11 cellular contexts compared by ENCODE assay signal in genomic region chr22:45971389-45972028, GRCh38. TPM values are rescaled to one million over a fixed set of nuclear protein-coding genes. Genes with fewer than 3 reads are reported as not detected.
DNase-seq lines count a peak whose midpoint lies in the region; ATAC-seq, FAIRE-seq and TF ChIP-seq lines count a peak whose summit lies in the region.
"Had no signal": no experiment of that assay in that cellular context is flagged by ENCODE, and none has a peak within 500 bp of the region (broad histone marks: within the 10 kb centered on the region; RNA-seq: fewer than 3 reads in every experiment).

No MANE protein-coding gene starts in this region.

- no peak for FAIRE-seq in frontal cortex (lab: Jason Lieb, UNC)

- no peak overlapping the region for H3K27ac Mint-ChIP-seq in HFFc6

- TF ChIP-seq POLR2A in spleen (IDR thresholded peaks at IDR 0.05), result no peak

- peaks cover 29% of the 10 kb centered on the region for H3K4me1 Mint-ChIP-seq in HFFc6 (ENCODE audit: low read depth)

- no peaks in the 10 kb centered on the region for H3K9me3 ChIP-seq in spleen
- H3K9me3 ChIP-seq: body of pancreas had no signal

- H3K36me3 ChIP-seq in spleen, result no peaks in the 10 kb centered on the region

- H3K4me1 ChIP-seq in spleen, result peaks cover 14 to 49% (median 30%) of the 10 kb centered on the region in 6 donors

- H3K9me3 Mint-ChIP-seq in HFFc6, result no peaks in the 10 kb centered on the region

- H3K27me3 Mint-ChIP-seq in HFFc6 (ENCODE audit: insufficient read depth), result peaks cover 27% of the 10 kb centered on the region

- intact Hi-C loops in spleen (cut with DNase I; ENCODE audit: low total_unique reads), result no loop called here

- H3K27ac ChIP-seq in spleen, result no peak overlapping the region
- H3K27ac ChIP-seq: body of pancreas had no signal

- TF ChIP-seq CTCF in HFFc6 (IDR thresholded peaks at IDR 0.05) (peak; percentile 15; the same call in 1 of the 2 replicates), cardiac fibroblast (IDR thresholded peaks at IDR 0.05; ENCODE audit: low read depth, low read length) (no peak), spleen (IDR thresholded peaks at IDR 0.05 in 8 of 11, conservative IDR thresholded peaks at IDR 0.05 in 3 of 11) (no peak)

- H3K4me3 Mint-ChIP-seq in HFFc6, result peak overlapping the region; percentile 74; the same call in 1 of the 2 replicates

- peak overlapping the region; percentile 21 to 36 for H3K4me3 ChIP-seq in cardiac fibroblast (replicated peaks in 1 of 2; ENCODE audit: low read depth in 2 of 2, low read length in 2 of 2)
- peak overlapping the region in 5 of 8 donors; percentile 9 to 38 (median 11) for H3K4me3 ChIP-seq in spleen
- H3K4me3 ChIP-seq: body of pancreas had no signal

- DNase-seq in HFFc6 (no peak), cardiac fibroblast (ENCODE audit: low read depth in 2 of 2) (no peak), left kidney (ENCODE audit: low read depth, low spot score) (peak; percentile 41), spleen (no peak), activated gamma-delta T cell (lab: John Stamatoyannopoulos, UW) (no peak), frontal cortex (ENCODE audit: low spot score in 2 of 2) (no peak)
- no peak for DNase-seq in activated T-cell treated with anti-CD3 and anti-CD28 coated beads, Interleukin-2, amount 50 U/mL, for 48 hours
- DNase-seq: activated T-cell treated with anti-CD3 and anti-CD28 coated beads for 4 hours, body of pancreas had no signal

- no peak for ATAC-seq in HG03097 (IDR thresholded peaks at IDR 0.05; ENCODE audit: low FRiP score, unreplicated experiment)
- ATAC-seq: body of pancreas had no signal

- 3 to 11% (median 4%) methylated on average over 38 to 69 of the region's 69 CpGs for WGBS in spleen, 5 donors

- no peaks in the 10 kb centered on the region for H3K36me3 Mint-ChIP-seq in HFFc6 (ENCODE audit: low read depth)

- H3K27me3 ChIP-seq in spleen (replicated peaks in 1 of 7), result peaks cover 0 to 100% (median 95%) of the 10 kb centered on the region in 7 donors

RNA-seq across cellular contexts. Expression of gene WNT7B, which starts 5.5 kb away (rescaled TPM):
- total RNA-seq in HFFc6 (2021; fragmentation: NEBNext Ultra II Directional; extraction: Animal tissue kit (Norgen Biotek cat#: 25700)), result under 1 TPM in 5 of 6 experiments, not detected in 1; 0.07 to 0.14 (median 0.09) TPM
- total RNA-seq in spleen (not detected), frontal cortex (1.2 TPM)
- polyA plus RNA-seq in spleen, result not detected
- total RNA-seq: subcutaneous adipose tissue had no signal
